ENCODE assay signal across 9 cellular contexts in genomic region chr9:132077881-132078280, GRCh38. TPM values are rescaled to one million over a fixed set of nuclear protein-coding genes. Genes with fewer than 3 reads are reported as not detected.
DNase-seq lines count a peak whose midpoint lies in the region; ATAC-seq and TF ChIP-seq lines count a peak whose summit lies in the region.
"Had no signal": no experiment of that assay in that cellular context is flagged by ENCODE, and none has a peak within 500 bp of the region (broad histone marks: within the 10 kb centered on the region; RNA-seq: fewer than 3 reads in every experiment).

No MANE protein-coding gene starts in this region.

- H3K27ac ChIP-seq in VCaP: peak overlapping the region; percentile 75
- H3K27ac ChIP-seq: upper lobe of left lung had no signal

- H3K4me1 Mint-ChIP-seq in activated T-cell treated with anti-CD3 and anti-CD28 coated beads, Interleukin-2, amount 50 U/mL, for 24 hours (ENCODE audit: low read depth): peaks cover 65% of the 10 kb centered on the region
- peaks cover 19 to 47% of the 10 kb centered on the region in 2 donors for H3K4me1 Mint-ChIP-seq in stimulated activated naive B cell treated with anti-CD40 and anti-IgM and Interleukin-4, amounts not matched to agents 10 μg/mL and 1 μg/mL and 100 μg/mL, for 72 hours

- peaks cover 63% of the 10 kb centered on the region for H3K36me3 Mint-ChIP-seq in activated T-cell treated with anti-CD3 and anti-CD28 coated beads, Interleukin-2, amount 50 U/mL, for 24 hours (ENCODE audit: low read depth)
- H3K36me3 Mint-ChIP-seq in stimulated activated naive B cell treated with anti-CD40 and anti-IgM and Interleukin-4, amounts not matched to agents 10 μg/mL and 1 μg/mL and 100 μg/mL, for 72 hours: peaks cover 7 to 33% of the 10 kb centered on the region in 2 donors

- no peaks in the 10 kb centered on the region for H3K27me3 Mint-ChIP-seq in activated T-cell treated with anti-CD3 and anti-CD28 coated beads, Interleukin-2, amount 50 U/mL, for 24 hours
- H3K27me3 Mint-ChIP-seq in stimulated activated naive B cell treated with anti-CD40 and anti-IgM and Interleukin-4, amounts not matched to agents 10 μg/mL and 1 μg/mL and 100 μg/mL, for 72 hours: peaks cover 7 to 8% of the 10 kb centered on the region in 2 donors

- no peak for DNase-seq in activated T-cell treated with anti-CD3 and anti-CD28 coated beads, Interleukin-2, amount 50 U/mL, for 24 hours
- DNase-seq in activated T-cell treated with anti-CD3 and anti-CD28 coated beads for 4 hours (no peak), fibroblast of the aortic adventitia (ENCODE audit: low read depth) (no peak), T-helper 9 cell (no peak), foreskin melanocyte (no peak), NCI-H2171 treated with DMSO at 0.1 percent for 48 hours (lab: John Stamatoyannopoulos, UW) (no peak)
- DNase-seq in stimulated activated naive B cell treated with anti-CD40 and anti-IgM and Interleukin-4, amounts not matched to agents 10 μg/mL and 1 μg/mL and 100 μg/mL, for 72 hours: no peak

- no peaks in the 10 kb centered on the region for H3K9me3 Mint-ChIP-seq in activated T-cell treated with anti-CD3 and anti-CD28 coated beads, Interleukin-2, amount 50 U/mL, for 24 hours
- H3K9me3 Mint-ChIP-seq in stimulated activated naive B cell treated with anti-CD40 and anti-IgM and Interleukin-4, amounts not matched to agents 10 μg/mL and 1 μg/mL and 100 μg/mL, for 72 hours: no peaks in the 10 kb centered on the region

- TF ChIP-seq CTCF in VCaP (conservative IDR thresholded peaks at IDR 0.05) (no peak), fibroblast of the aortic adventitia (IDR thresholded peaks at IDR 0.05; ENCODE audit: insufficient read depth, low read length) (no peak)

- no peak for ATAC-seq in stimulated activated naive B cell treated with anti-CD40 and anti-IgM and Interleukin-4, amounts not matched to agents 10 μg/mL and 1 μg/mL and 100 μg/mL, for 72 hours (replicated peaks)

- H3K4me3 ChIP-seq in fibroblast of the aortic adventitia (ENCODE audit: low read depth, low read length): peak overlapping the region; percentile 87

- H3K27ac Mint-ChIP-seq in activated T-cell treated with anti-CD3 and anti-CD28 coated beads, Interleukin-2, amount 50 U/mL, for 24 hours: no peak overlapping the region
- no peak overlapping the region for H3K27ac Mint-ChIP-seq in stimulated activated naive B cell treated with anti-CD40 and anti-IgM and Interleukin-4, amounts not matched to agents 10 μg/mL and 1 μg/mL and 100 μg/mL, for 72 hours

- H3K4me3 Mint-ChIP-seq in activated T-cell treated with anti-CD3 and anti-CD28 coated beads, Interleukin-2, amount 50 U/mL, for 24 hours: peak overlapping the region; percentile 92
- H3K4me3 Mint-ChIP-seq in stimulated activated naive B cell treated with anti-CD40 and anti-IgM and Interleukin-4, amounts not matched to agents 10 μg/mL and 1 μg/mL and 100 μg/mL, for 72 hours: peak overlapping the region; percentile 91 to 98

RNA-seq across cellular contexts. Expression of gene MED27, which starts 1.8 kb away (rescaled TPM):
- total RNA-seq in fibroblast of the aortic adventitia (ENCODE audit: low replicate concordance): 11.9 and 29.4 TPM in 2 replicates
